14 cellular contexts compared by ENCODE assay signal in genomic region chr17:8747731-8748130, GRCh38. TPM values are rescaled to one million over a fixed set of nuclear protein-coding genes. Genes with fewer than 3 reads are reported as not detected.
DNase-seq lines count a peak whose midpoint lies in the region; ATAC-seq and TF ChIP-seq lines count a peak whose summit lies in the region.
"Had no signal": no experiment of that assay in that cellular context is flagged by ENCODE, and none has a peak within 500 bp of the region (broad histone marks: within the 10 kb centered on the region; RNA-seq: fewer than 3 reads in every experiment).

No MANE protein-coding gene starts in this region.

- peaks cover 11% of the 10 kb centered on the region for H3K4me1 ChIP-seq in body of pancreas
- peaks cover 5 to 6% of the 10 kb centered on the region in 2 donors for H3K4me1 ChIP-seq in thyroid gland
- H3K4me1 ChIP-seq: A549 had no signal

- H3K4me3 ChIP-seq in body of pancreas (no peak overlapping the region), thyroid gland (replicated peaks in 1 of 3) (no peak overlapping the region)
- H3K4me3 ChIP-seq: A549, GM23338 had no signal

- H3K36me3 ChIP-seq in body of pancreas (replicated peaks in 1 of 2; ENCODE audit: insufficient read depth in 1 of 2, low read depth in 2 of 2) (no peaks in the 10 kb centered on the region), thyroid gland (no peaks in the 10 kb centered on the region)

- ATAC-seq in body of pancreas (no peak), GM21515 (IDR thresholded peaks at IDR 0.05; ENCODE audit: unreplicated experiment) (no peak)
- ATAC-seq: A549, GM23338 had no signal

- intact Hi-C loops in body of pancreas (cut with DNase I): no loop called here
- intact Hi-C loops in thyroid gland (cut with DNase I): loop anchor here (5.0 to 10.0 kb wide), 2 partner anchors 173 to 335 kb away; no protein-coding TSS in a partner anchor

- DNase-seq in stimulated activated CD4-positive, alpha-beta T cell treated with anti-CD3 and anti-CD28 coated beads, Interleukin-1b, Interleukin-23, amount 100 ng/mL, for 48 hours: peak; percentile 17
- DNase-seq in stimulated activated CD4-positive, alpha-beta T cell treated with anti-CD3 and anti-CD28 coated beads, Interleukin-15, amount 100 ng/mL, for 24 hours: no peak
- DNase-seq in OCI-M1 (lab: John Stamatoyannopoulos, UW): peak; percentile 32
- DNase-seq in islet precursor cell: peak; percentile 37
- no peak for DNase-seq in body of pancreas
- no peak for DNase-seq in thyroid gland
- DNase-seq: Calu3, DMS 273 treated with DMSO at 0.1 percent for 48 hours, H7 had no signal

- H3K27me3 ChIP-seq in body of pancreas: no peaks in the 10 kb centered on the region
- H3K27me3 ChIP-seq in thyroid gland: no peaks in the 10 kb centered on the region

- H3K9me3 ChIP-seq in body of pancreas (no peaks in the 10 kb centered on the region), thyroid gland (no peaks in the 10 kb centered on the region)
- H3K9me3 ChIP-seq: A549 had no signal

- H3K27ac ChIP-seq in body of pancreas (no peak overlapping the region), thyroid gland (no peak overlapping the region)
- H3K27ac ChIP-seq: A549 had no signal

- 68 to 74% methylated on average over 3 of the region's 3 CpGs for WGBS in body of pancreas, 2 donors
- 91 to 97% methylated on average over 3 of the region's 3 CpGs for WGBS in thyroid gland, 2 donors

- TF ChIP-seq CTCF in body of pancreas (IDR thresholded peaks at IDR 0.05): no peak
- no peak for TF ChIP-seq CTCF in thyroid gland (IDR thresholded peaks at IDR 0.05)

- TF ChIP-seq POLR2A in body of pancreas (IDR thresholded peaks at IDR 0.05) (no peak), thyroid gland (IDR thresholded peaks at IDR 0.05) (no peak)

RNA-seq across cellular contexts. Expression of gene CCDC42, which starts 3.1 kb away (rescaled TPM):
- not detected for total RNA-seq in body of pancreas
- not detected for total RNA-seq in thyroid gland
- total RNA-seq: Calu3, Daoy, GM23338, H7, HT1080 had no signal

RNA-seq across cellular contexts. Expression of gene SPDYE4, which starts 10.6 kb away (rescaled TPM):
- total RNA-seq in body of pancreas (not detected), thyroid gland (not detected)
- total RNA-seq: Calu3, Daoy, GM23338, H7, HT1080 had no signal

RNA-seq across cellular contexts. Expression of gene MFSD6L, which starts 51.4 kb away (rescaled TPM):
- total RNA-seq in body of pancreas: 1 to 10 TPM; 3.9 to 8.6 TPM
- total RNA-seq in thyroid gland: 10 to 100 TPM in 2 of 4 donors, 1 to 10 TPM in 2; 2.4 to 18.6 (median 11.8) TPM
- total RNA-seq: Daoy, H7, HT1080 had no signal

Comparison
In these comparisons a context has a peak if more than half of its experiments do, and no peak if none do; other contexts are left out.
1. DNase-seq: peak in stimulated activated CD4-positive, alpha-beta T cell treated with anti-CD3 and anti-CD28 coated beads, Interleukin-1b, Interleukin-23, amount 100 ng/mL, for 48 hours (single experiment), OCI-M1 (single experiment) and islet precursor cell (single experiment); none in stimulated activated CD4-positive, alpha-beta T cell treated with anti-CD3 and anti-CD28 coated beads, Interleukin-15, amount 100 ng/mL, for 24 hours (single experiment), body of pancreas (0 of 4) and thyroid gland (0 of 2).